9 cellular contexts compared by ENCODE assay signal in genomic region chr17:31216053-31216751, GRCh38.
DNase-seq lines count a peak whose midpoint lies in the region; ATAC-seq and TF ChIP-seq lines count a peak whose summit lies in the region.
"Had no signal": no experiment of that assay in that cellular context is flagged by ENCODE, and none has a peak within 500 bp of the region (broad histone marks: within the 10 kb centered on the region; RNA-seq: fewer than 3 reads in every experiment).

No MANE protein-coding gene starts in this region.

- no peaks in the 10 kb centered on the region for H3K79me1 ChIP-seq in trophoblast cell (ENCODE audit: low read length)

- no peak overlapping the region for H3K4me2 ChIP-seq in PC-3 (ENCODE audit: low read length)
- H3K4me2 ChIP-seq in trophoblast cell (ENCODE audit: low read length): no peak overlapping the region

- H3K36me3 Mint-ChIP-seq in CD8-positive, alpha-beta T cell: peaks cover 3% of the 10 kb centered on the region
- H3K36me3 Mint-ChIP-seq in HFFc6 (ENCODE audit: low read depth): peaks cover 6% of the 10 kb centered on the region; the same call in 1 of the 2 replicates

- H3K9ac ChIP-seq in PC-3 (ENCODE audit: low read length) (no peak overlapping the region), trophoblast cell (ENCODE audit: low read length) (no peak overlapping the region)

- DNase-seq in CD8-positive, alpha-beta T cell: no peak
- DNase-seq in HFFc6 (peak; percentile 94), PC-3 (peak; percentile 62), esophagus muscularis mucosa (ENCODE audit: extremely low spot score) (no peak), trophoblast cell (peak; percentile 41 to 95), activated gamma-delta T cell (lab: John Stamatoyannopoulos, UW) (no peak)
- no peak for DNase-seq in activated CD8-positive, alpha-beta memory T cell treated with anti-CD3 and anti-CD28 coated beads, Interleukin-2, amount 50 U/mL, for 4 hours
- no peak for DNase-seq in activated effector memory CD4-positive, alpha-beta T cell treated with Interleukin-2 at 50 U/mL for 16 hours

- H2AFZ ChIP-seq in PC-3 (ENCODE audit: low read length) (no peak overlapping the region), trophoblast cell (ENCODE audit: insufficient read depth, low read length, poor library complexity) (no peak overlapping the region)

- H3F3A ChIP-seq in PC-3 (ENCODE audit: low read length, unreplicated experiment): no peaks in the 10 kb centered on the region

- H3K27ac ChIP-seq in CD8-positive, alpha-beta T cell (ENCODE audit: low read depth, low read length): no peak overlapping the region
- H3K27ac ChIP-seq in PC-3 (ENCODE audit: low read length) (no peak overlapping the region), esophagus muscularis mucosa (replicated peaks in 1 of 4) (peak overlapping the region in 1 of 4 donors; percentile 11), trophoblast cell (ENCODE audit: low read depth, low read length) (no peak overlapping the region)

- no peak overlapping the region for H3K18ac ChIP-seq in trophoblast cell (ENCODE audit: low read length)

- 0 out of 2 replicates have a peak, but pooled peaks cover 3% of the 10 kb centered on the region for H4K20me1 ChIP-seq in PC-3 (ENCODE audit: low read length)

- no peak overlapping the region for H3K27ac Mint-ChIP-seq in CD8-positive, alpha-beta T cell
- H3K27ac Mint-ChIP-seq in HFFc6: peak overlapping the region; percentile 72

- no peaks in the 10 kb centered on the region for H3K4me1 ChIP-seq in CD8-positive, alpha-beta T cell (ENCODE audit: insufficient read depth, low read length)
- H3K4me1 ChIP-seq in PC-3 (ENCODE audit: insufficient read depth, low read length) (peaks cover 3% of the 10 kb centered on the region; the same call in 1 of the 2 replicates), esophagus muscularis mucosa (peaks cover 0 to 4% (median 2%) of the 10 kb centered on the region in 4 donors), trophoblast cell (ENCODE audit: control insufficient read depth in 1 of 2, insufficient read depth in 2 of 2, low read length in 2 of 2) (no peaks in the 10 kb centered on the region)

- no peaks in the 10 kb centered on the region for H3K9me3 Mint-ChIP-seq in CD8-positive, alpha-beta T cell
- H3K9me3 Mint-ChIP-seq in HFFc6: no peaks in the 10 kb centered on the region
- H3K9me3 Mint-ChIP-seq: naive thymus-derived CD8-positive, alpha-beta T cell had no signal

- no peaks in the 10 kb centered on the region for H3K9me3 ChIP-seq in CD8-positive, alpha-beta T cell (ENCODE audit: low read length)
- H3K9me3 ChIP-seq in PC-3 (ENCODE audit: low read length) (no peaks in the 10 kb centered on the region), esophagus muscularis mucosa (no peaks in the 10 kb centered on the region), trophoblast cell (ENCODE audit: insufficient read depth, low read depth, low read length) (no peaks in the 10 kb centered on the region)

- no peaks in the 10 kb centered on the region for H3K4me1 Mint-ChIP-seq in CD8-positive, alpha-beta T cell (ENCODE audit: low read depth)
- H3K4me1 Mint-ChIP-seq in HFFc6 (ENCODE audit: low read depth): peaks cover 30% of the 10 kb centered on the region

- WGBS in esophagus muscularis mucosa: 39% methylated on average over 5 of the region's 5 CpGs
- WGBS in trophoblast cell (ENCODE audit: extremely low coverage, insufficient coverage, insufficient read length): no CpG with 5 or more reads among the region's 5 CpGs

- H2BK120ac ChIP-seq in trophoblast cell (ENCODE audit: insufficient read depth, low read length, poor library complexity): no peak overlapping the region

- POLR2A ChIA-PET in CD8-positive, alpha-beta T cell (lab: Charles Lee): no interaction called here
- POLR2A ChIA-PET in PC-3 (lab: Charles Lee; ENCODE audit: unreplicated experiment): no interaction called here

- H3K4me3 ChIP-seq in CD8-positive, alpha-beta T cell (ENCODE audit: low read depth, low read length): no peak overlapping the region
- no peak overlapping the region for H3K4me3 ChIP-seq in PC-3 (ENCODE audit: low read length)
- H3K4me3 ChIP-seq in esophagus muscularis mucosa: no peak overlapping the region
- no peak overlapping the region for H3K4me3 ChIP-seq in trophoblast cell (ENCODE audit: low read depth, low read length)

- H3K23ac ChIP-seq in trophoblast cell (ENCODE audit: low read length): no peak overlapping the region

- no peak overlapping the region for H3K4ac ChIP-seq in trophoblast cell (ENCODE audit: low read depth, low read length)

- no peaks in the 10 kb centered on the region for H3K9me2 ChIP-seq in PC-3 (replicated peaks; ENCODE audit: low read length)

- H3K36me3 ChIP-seq in CD8-positive, alpha-beta T cell (ENCODE audit: insufficient read depth, low read length): no peaks in the 10 kb centered on the region
- H3K36me3 ChIP-seq in PC-3 (ENCODE audit: low read depth, low read length) (no peaks in the 10 kb centered on the region), esophagus muscularis mucosa (peaks cover 7 to 48% (median 24%) of the 10 kb centered on the region in 4 donors), trophoblast cell (ENCODE audit: control insufficient read depth in 1 of 2, insufficient read depth in 2 of 2, low read length in 2 of 2) (peaks cover 2 to 10% of the 10 kb centered on the region in 2 experiments)

- H3K14ac ChIP-seq in trophoblast cell (ENCODE audit: low read length): no peak overlapping the region

- no TSS peak for BruUV-seq in PC-3 (replicated peaks; lab: Mats Ljungman, UMichigan)

- no peak overlapping the region for H2BK5ac ChIP-seq in trophoblast cell (ENCODE audit: low read depth, low read length, poor library complexity)

- TF ChIP-seq POLR2A in esophagus muscularis mucosa (IDR thresholded peaks at IDR 0.05; ENCODE audit: low read depth): no peak

- no peaks in the 10 kb centered on the region for H3K27me3 Mint-ChIP-seq in CD8-positive, alpha-beta T cell (ENCODE audit: low read depth)
- no peaks in the 10 kb centered on the region for H3K27me3 Mint-ChIP-seq in HFFc6 (ENCODE audit: insufficient read depth)
- H3K27me3 Mint-ChIP-seq: naive thymus-derived CD8-positive, alpha-beta T cell had no signal

- H2BK12ac ChIP-seq in trophoblast cell (ENCODE audit: low read length): no peak overlapping the region

- intact Hi-C loops in CD8-positive, alpha-beta T cell (cut with DNase I, micrococcal nuclease): loop anchor here (1.0 to 5.0 kb wide), 4 partner anchors 156 to 739 kb away; partner anchors contain the start of gene GOSR1 (in 1 of the 2)
- intact Hi-C loops in PC-3 (cut with micrococcal nuclease): loop anchor here (2.0 kb wide), 1 partner anchor 203 kb away; no protein-coding TSS in a partner anchor
- intact Hi-C loops in esophagus muscularis mucosa (cut with DNase I): loop anchor here (2.0 to 5.0 kb wide), 2 partner anchors 201 to 309 kb away; partner anchors contain the start of gene TEFM

- no peak for ATAC-seq in CD8-positive, alpha-beta T cell
- ATAC-seq in PC-3: no peak
- ATAC-seq: naive thymus-derived CD8-positive, alpha-beta T cell had no signal

- no peak overlapping the region for H4K12ac ChIP-seq in trophoblast cell (ENCODE audit: low read depth, low read length)

- TF ChIP-seq CTCF in CD8-positive, alpha-beta T cell (IDR thresholded peaks at IDR 0.05): peak; percentile 65
- TF ChIP-seq CTCF in HFFc6 (IDR thresholded peaks at IDR 0.05): peak; percentile 91
- peak; percentile 68 for TF ChIP-seq CTCF in PC-3 (conservative IDR thresholded peaks at IDR 0.05; ENCODE audit: low read depth, low read length)
- TF ChIP-seq CTCF in esophagus muscularis mucosa (IDR thresholded peaks at IDR 0.05): peak; percentile 46 to 67 (median 63)

- no peak overlapping the region for H4K91ac ChIP-seq in trophoblast cell (ENCODE audit: low read depth, low read length)

- TF ChIP-seq EP300 in esophagus muscularis mucosa (IDR thresholded peaks at IDR 0.05): no peak

- no peak overlapping the region for H4K8ac ChIP-seq in trophoblast cell (ENCODE audit: low read depth, low read length)

- no peak overlapping the region for H2AK5ac ChIP-seq in trophoblast cell (ENCODE audit: low read length)

- H3K4me3 Mint-ChIP-seq in CD8-positive, alpha-beta T cell: no peak overlapping the region
- H3K4me3 Mint-ChIP-seq in HFFc6: peak overlapping the region; percentile 67
- H3K4me3 Mint-ChIP-seq: naive thymus-derived CD8-positive, alpha-beta T cell had no signal

- no peaks in the 10 kb centered on the region for H3K27me3 ChIP-seq in CD8-positive, alpha-beta T cell (ENCODE audit: insufficient read depth, low read length)
- no peaks in the 10 kb centered on the region for H3K27me3 ChIP-seq in PC-3 (ENCODE audit: low read length)
- no peaks in the 10 kb centered on the region for H3K27me3 ChIP-seq in esophagus muscularis mucosa
- no peaks in the 10 kb centered on the region for H3K27me3 ChIP-seq in trophoblast cell (ENCODE audit: insufficient read depth, low read length)

- H3K79me2 ChIP-seq in PC-3 (ENCODE audit: low read length) (no peaks in the 10 kb centered on the region), trophoblast cell (ENCODE audit: control insufficient read depth, insufficient read depth, low read length, poor library complexity) (no peaks in the 10 kb centered on the region)

- CTCF ChIA-PET in CD8-positive, alpha-beta T cell (lab: Charles Lee): interaction anchor here (0.7 to 3.8 kb wide), 22 partner anchors 8 to 421 kb away, joined by 3 to 14 read pairs (median 4); partner anchors contain the start of gene EVI2B
- CTCF ChIA-PET in PC-3 (lab: Charles Lee): interaction anchor here (0.6 kb wide), 1 partner anchor 803 kb away, joined by 4 read pairs; no protein-coding TSS in a partner anchor

Comparison
In these comparisons a context has a peak if more than half of its experiments do, and no peak if none do; other contexts are left out.
1. DNase-seq: peak in HFFc6 (single experiment), PC-3 (single experiment) and trophoblast cell (2 of 2); none in CD8-positive, alpha-beta T cell (0 of 7), esophagus muscularis mucosa (single experiment), activated gamma-delta T cell (single experiment), activated CD8-positive, alpha-beta memory T cell treated with anti-CD3 and anti-CD28 coated beads, Interleukin-2, amount 50 U/mL, for 4 hours (single experiment) and activated effector memory CD4-positive, alpha-beta T cell treated with Interleukin-2 at 50 U/mL for 16 hours (single experiment).
2. Peak in every context shown above with its lines, with median percentiles within 50 percentile points of each other: CTCF ChIP-seq.